Comparison of ENCODE assay signal across 14 cellular contexts in genomic region chr2:113149553-113150257, GRCh38. TPM values are rescaled to one million over a fixed set of nuclear protein-coding genes. Genes with fewer than 3 reads are reported as not detected.
A peak's percentile ranks its signal among the peaks of the same experiment; 100 is the strongest.
DNase-seq lines count a peak whose midpoint lies in the region; ATAC-seq, FAIRE-seq and TF ChIP-seq lines count a peak whose summit lies in the region.
"Had no signal": no experiment of that assay in that cellular context is flagged by ENCODE, and none has a peak within 500 bp of the region (broad histone marks: within the 10 kb centered on the region; RNA-seq: fewer than 3 reads in every experiment).

No MANE protein-coding gene starts in this region.

- POLR2A ChIA-PET in WTC11 (lab: Charles Lee) (no interaction called here), HepG2 (lab: Yijun Ruan, JAX) (interaction anchor here (1.0 to 1.6 kb wide), 6 partner anchors 8 to 49 kb away, joined by 3 to 5 read pairs (median 4); no protein-coding TSS in a partner anchor)

- H3K9ac ChIP-seq in BLaER1 treated with 17β-estradiol and CSF1 and Interleukin-3, amounts not matched to agents 10 nM and 100 nM = no peak overlapping the region
- no peak overlapping the region for H3K9ac ChIP-seq in HepG2 (ENCODE audit: insufficient read depth, low read depth, low read length)
- H3K9ac ChIP-seq: GM23248 had no signal

- H3K9me3 Mint-ChIP-seq in WTC11 (peaks cover 5% of the 10 kb centered on the region), natural killer cell (no peaks in the 10 kb centered on the region)
- no peaks in the 10 kb centered on the region for H3K9me3 Mint-ChIP-seq in stimulated activated naive B cell treated with anti-CD40 and anti-IgM and Interleukin-4, amounts not matched to agents 10 μg/mL and 1 μg/mL and 100 μg/mL, for 72 hours

- H3K4me1 Mint-ChIP-seq in WTC11 (no peaks in the 10 kb centered on the region), natural killer cell (no peaks in the 10 kb centered on the region)
- H3K4me1 Mint-ChIP-seq in stimulated activated naive B cell treated with anti-CD40 and anti-IgM and Interleukin-4, amounts not matched to agents 10 μg/mL and 1 μg/mL and 100 μg/mL, for 72 hours = peaks cover 21 to 29% of the 10 kb centered on the region in 2 donors

- H3K27me3 Mint-ChIP-seq in WTC11 (ENCODE audit: low read depth) = peaks cover 5% of the 10 kb centered on the region
- H3K27me3 Mint-ChIP-seq in stimulated activated naive B cell treated with anti-CD40 and anti-IgM and Interleukin-4, amounts not matched to agents 10 μg/mL and 1 μg/mL and 100 μg/mL, for 72 hours = no peaks in the 10 kb centered on the region
- peaks cover 0 to 2% of the 10 kb centered on the region in 2 donors for H3K27me3 Mint-ChIP-seq in natural killer cell (ENCODE audit: low read depth in 2 of 2)

- no peaks in the 10 kb centered on the region for H3K36me3 Mint-ChIP-seq in WTC11
- no peaks in the 10 kb centered on the region for H3K36me3 Mint-ChIP-seq in stimulated activated naive B cell treated with anti-CD40 and anti-IgM and Interleukin-4, amounts not matched to agents 10 μg/mL and 1 μg/mL and 100 μg/mL, for 72 hours
- no peaks in the 10 kb centered on the region for H3K36me3 Mint-ChIP-seq in natural killer cell

- FAIRE-seq in HepG2 (lab: Jason Lieb, UNC) = no peak

- H4K20me1 ChIP-seq in BLaER1 treated with 17β-estradiol and CSF1 and Interleukin-3, amounts not matched to agents 10 nM and 100 nM = no peaks in the 10 kb centered on the region
- H4K20me1 ChIP-seq in HepG2 (ENCODE audit: insufficient read depth, low read length) = no peaks in the 10 kb centered on the region

- ATAC-seq in WTC11 = peak; percentile 34; the same call in 1 of the 2 replicates
- ATAC-seq in HepG2 = peak; percentile 76
- ATAC-seq in stimulated activated naive B cell treated with anti-CD40 and anti-IgM and Interleukin-4, amounts not matched to agents 10 μg/mL and 1 μg/mL and 100 μg/mL, for 72 hours (replicated peaks) = peak in 1 of 2 donors; percentile 7
- ATAC-seq in psoas muscle = no peak
- no peak for ATAC-seq in natural killer cell
- ATAC-seq: Right ventricle myocardium inferior had no signal

- TF ChIP-seq RAD21 in HepG2 (CRISPR knock-in tag; IDR thresholded peaks at IDR 0.05) = no peak

- no peaks in the 10 kb centered on the region for H3K27me3 ChIP-seq in BLaER1 treated with 17β-estradiol and CSF1 and Interleukin-3, amounts not matched to agents 10 nM and 100 nM
- peaks cover 0 to 2% of the 10 kb centered on the region in 2 experiments; a peak in 2 of 5 replicates for H3K27me3 ChIP-seq in HepG2 (ENCODE audit: control insufficient read depth in 1 of 2, insufficient read depth in 2 of 2, low read length in 2 of 2)
- H3K27me3 ChIP-seq in psoas muscle (ENCODE audit: insufficient read depth in 3 of 3, low read length in 2 of 3) = no peaks in the 10 kb centered on the region
- H3K27me3 ChIP-seq: Peyer's patch had no signal

- no peak for TF ChIP-seq POLR2A in HepG2 (IDR thresholded peaks at IDR 0.05; ENCODE audit: insufficient read depth in 1 of 2, low read depth in 2 of 2, low read length in 2 of 2)

- CTCF ChIA-PET in WTC11 (lab: Charles Lee) = interaction anchor here (1.3 to 1.6 kb wide), 2 partner anchors 11 to 49 kb away, joined by 7 to 9 read pairs; no protein-coding TSS in a partner anchor
- CTCF ChIA-PET in HepG2 (lab: Yijun Ruan, JAX; ENCODE audit: low intra/inter-chr PET ratio, low total read pairs) = no interaction called here

- TF ChIP-seq CTCF in WTC11 (IDR thresholded peaks at IDR 0.05) = no peak
- no peak for TF ChIP-seq CTCF in HepG2 (CRISPR knock-in tag; IDR thresholded peaks at IDR 0.05)
- TF ChIP-seq CTCF in psoas muscle (IDR thresholded peaks at IDR 0.05) = no peak
- TF ChIP-seq CTCF in natural killer cell (IDR thresholded peaks at IDR 0.05) = no peak

- peaks cover 9 to 17% (median 11%) of the 10 kb centered on the region in 10 experiments; a peak in 19 of 20 replicates for H3K4me1 ChIP-seq in BLaER1 treated with 17β-estradiol and CSF1 and Interleukin-3, amounts not matched to agents 10 nM and 100 nM
- H3K4me1 ChIP-seq in HepG2 (ENCODE audit: insufficient read depth, low read length) = peaks cover 15% of the 10 kb centered on the region
- no peaks in the 10 kb centered on the region for H3K4me1 ChIP-seq in psoas muscle

- H3K79me2 ChIP-seq in HepG2 (ENCODE audit: insufficient read depth, low read length) = no peaks in the 10 kb centered on the region

- peaks cover 0 to 7% (median 0%) of the 10 kb centered on the region in 11 experiments; a peak in 2 of 22 replicates for H3K9me3 ChIP-seq in BLaER1 treated with 17β-estradiol and CSF1 and Interleukin-3, amounts not matched to agents 10 nM and 100 nM (replicated peaks in 1 of 11)
- no peaks in the 10 kb centered on the region for H3K9me3 ChIP-seq in HepG2 (ENCODE audit: low read length)
- no peaks in the 10 kb centered on the region for H3K9me3 ChIP-seq in psoas muscle
- H3K9me3 ChIP-seq: Peyer's patch had no signal

- no peaks in the 10 kb centered on the region for H3K36me3 ChIP-seq in BLaER1 treated with 17β-estradiol and CSF1 and Interleukin-3, amounts not matched to agents 10 nM and 100 nM
- H3K36me3 ChIP-seq in HepG2 (replicated peaks in 1 of 2; ENCODE audit: control insufficient read depth in 1 of 2, insufficient read depth in 2 of 2, low read length in 2 of 2) (no peaks in the 10 kb centered on the region), psoas muscle (ENCODE audit: insufficient read depth in 1 of 2, low read depth in 1 of 2) (no peaks in the 10 kb centered on the region)
- H3K36me3 ChIP-seq: Peyer's patch had no signal

- 20% methylated on average over 1 of the region's 1 CpG for WGBS in HepG2 (ENCODE audit: low lambda C conversion rate)
- 89 to 91% (median 91%) methylated on average over 1 of the region's 1 CpG for WGBS in psoas muscle, 3 donors

- DNase-seq in WTC11 (ENCODE audit: low spot score) = no peak
- no peak for DNase-seq in HepG2 (ENCODE audit: low spot score)
- DNase-seq in stimulated activated naive B cell treated with anti-CD40 and anti-IgM and Interleukin-4, amounts not matched to agents 10 μg/mL and 1 μg/mL and 100 μg/mL, for 72 hours = no peak
- DNase-seq in psoas muscle = no peak
- no peak for DNase-seq in hepatic stellate cell (ENCODE audit: low spot score)
- DNase-seq in natural killer cell = no peak
- DNase-seq: GM23248, NCI-H1092 treated with DMSO at 0.1 percent for 48 hours, NCI-H524 had no signal

- H3K27ac Mint-ChIP-seq in WTC11 = no peak overlapping the region
- peak overlapping the region; percentile 67 for H3K27ac Mint-ChIP-seq in stimulated activated naive B cell treated with anti-CD40 and anti-IgM and Interleukin-4, amounts not matched to agents 10 μg/mL and 1 μg/mL and 100 μg/mL, for 72 hours
- H3K27ac Mint-ChIP-seq in natural killer cell = no peak overlapping the region

- TF ChIP-seq EP300 in HepG2 (IDR thresholded peaks at IDR 0.05; ENCODE audit: low read depth in 2 of 2, low read length in 2 of 2) (no peak), HepG2 (CRISPR knock-in tag; IDR thresholded peaks at IDR 0.05; ENCODE audit: borderline replicate concordance) (no peak)

- intact Hi-C loops in HepG2 (cut with micrococcal nuclease; ENCODE audit: unreplicated experiment) (no loop called here), psoas muscle (cut with DNase I) (no loop called here), natural killer cell (cut with micrococcal nuclease) (no loop called here)

- in situ Hi-C loops in HepG2 (cut with HindIII; ENCODE audit: extremely low pct_ligation_motif_present, low pct_unique_long_range_greater_than_20kb) = no loop called here

- H3K4me3 Mint-ChIP-seq in WTC11 (no peak overlapping the region), natural killer cell (no peak overlapping the region)
- H3K4me3 Mint-ChIP-seq in stimulated activated naive B cell treated with anti-CD40 and anti-IgM and Interleukin-4, amounts not matched to agents 10 μg/mL and 1 μg/mL and 100 μg/mL, for 72 hours = no peak overlapping the region

- H3K4me2 ChIP-seq in BLaER1 treated with 17β-estradiol and CSF1 and Interleukin-3, amounts not matched to agents 10 nM and 100 nM = peak overlapping the region in 9 of 11 experiments; percentile 35 to 69 (median 53); a peak in 17 of 22 replicates
- no peak overlapping the region for H3K4me2 ChIP-seq in HepG2 (ENCODE audit: low read depth, low read length)

- no peak overlapping the region for H3K27ac ChIP-seq in BLaER1 treated with 17β-estradiol and CSF1 and Interleukin-3, amounts not matched to agents 10 nM and 100 nM
- H3K27ac ChIP-seq in HepG2 (ENCODE audit: extremely low read length, insufficient read depth, low read length) (no peak overlapping the region), psoas muscle (no peak overlapping the region)
- H3K27ac ChIP-seq: GM23248 had no signal

- no peak overlapping the region for H2AFZ ChIP-seq in HepG2 (ENCODE audit: low read length)
- H2AFZ ChIP-seq: GM23248 had no signal

- BruUV-seq in HepG2 (replicated peaks; lab: Mats Ljungman, UMichigan) = no TSS peak

- no peak overlapping the region for H3K4me3 ChIP-seq in BLaER1 treated with 17β-estradiol and CSF1 and Interleukin-3, amounts not matched to agents 10 nM and 100 nM
- H3K4me3 ChIP-seq in HepG2 (replicated peaks in 1 of 3; ENCODE audit: insufficient read depth in 1 of 3, low read depth in 2 of 3, low read length in 3 of 3) = no peak overlapping the region
- H3K4me3 ChIP-seq in psoas muscle = no peak overlapping the region
- H3K4me3 ChIP-seq: GM23248, Peyer's patch had no signal

RNA-seq across cellular contexts. Expression of gene IL1RN, which starts 22.3 kb away (rescaled TPM):
- total RNA-seq in WTC11 (2021) (not detected in 3 replicates), HepG2 (2016; rRNA removed; fragmentation: Illumina TruSeq; extraction: Trizol) (21.1 and 21.2 TPM in 2 replicates), psoas muscle (1 to 10 TPM in 1 of 4 donors, under 1 TPM in 2, not detected in 1; 0.19 to 2.0 (median 0.24) TPM), natural killer cell (10 to 100 TPM in 1 of 3 donors, under 1 TPM in 2; 0.52 to 36.6 (median 0.91) TPM)
- total RNA-seq in HepG2 (2016; cell fraction: cytosol; rRNA removed; fragmentation: Illumina TruSeq; extraction: Trizol; ENCODE audit: low read depth) = 6.3 and 8.3 TPM in 2 replicates
- total RNA-seq in HepG2 (2016; cell fraction: insoluble cytoplasmic fraction; rRNA removed; fragmentation: Illumina TruSeq; extraction: Trizol) = 21.0 and 24.7 TPM in 2 replicates
- total RNA-seq in HepG2 (2016; cell fraction: membrane; rRNA removed; fragmentation: Illumina TruSeq; extraction: Trizol) = 18.1 and 19.8 TPM in 2 replicates
- total RNA-seq in HepG2 (2016; cell fraction: nucleus; rRNA removed; fragmentation: Illumina TruSeq; extraction: Trizol) = 16.3 and 16.9 TPM in 2 replicates
- polyA plus RNA-seq in HepG2 (2011; rRNA removed) (101 and 142 TPM in 2 replicates), psoas muscle (under 1 TPM; 0.09 to 0.53 (median 0.23) TPM)
- 92.3 and 115 TPM in 2 replicates for polyA plus RNA-seq in HepG2 (2011; cell fraction: cytosol; rRNA removed)
- 29.8 and 45.4 TPM in 2 replicates for polyA plus RNA-seq in HepG2 (2011; cell fraction: nucleus; rRNA removed)
- 96.1 and 98.3 TPM in 2 replicates for polyA plus RNA-seq in HepG2 (2012)
- polyA plus RNA-seq in HepG2 (2016; cell fraction: cytosol; fragmentation: Illumina TruSeq; extraction: Trizol; ENCODE audit: low read depth) = 12.2 and 14.7 TPM in 2 replicates
- polyA plus RNA-seq in HepG2 (2016; cell fraction: insoluble cytoplasmic fraction; fragmentation: Illumina TruSeq; extraction: Trizol; ENCODE audit: low read depth) = 46.6 and 48.4 TPM in 2 replicates
- 32.1 and 33.8 TPM in 2 replicates for polyA plus RNA-seq in HepG2 (2016; cell fraction: membrane; fragmentation: Illumina TruSeq; extraction: Trizol; ENCODE audit: low read depth)
- 23.4 and 24.9 TPM in 2 replicates for polyA plus RNA-seq in HepG2 (2016; cell fraction: nucleus; fragmentation: Illumina TruSeq; extraction: Trizol; ENCODE audit: insufficient read depth, low read depth)
- 0.42 and 94.0 TPM in 2 replicates for polyA minus RNA-seq in HepG2 (2011; rRNA and poly(A)+ RNA removed; ENCODE audit: low replicate concordance)
- polyA minus RNA-seq in HepG2 (2011; cell fraction: cytosol; rRNA and poly(A)+ RNA removed) = 35.5 and 37.1 TPM in 2 replicates
- polyA minus RNA-seq in HepG2 (2011; cell fraction: nucleus; rRNA and poly(A)+ RNA removed) = 29.4 and 42.8 TPM in 2 replicates
- total RNA-seq: GM23248, MCF 10A had no signal
- polyA plus RNA-seq: BJ, GM23248 had no signal

RNA-seq across cellular contexts. Expression of gene PSD4, which starts 24.1 kb away (rescaled TPM):
- 1.5 to 2.7 TPM (median 2.3 TPM) in 3 replicates for total RNA-seq in WTC11 (2021)
- total RNA-seq in HepG2 (2016; rRNA removed; fragmentation: Illumina TruSeq; extraction: Trizol) = 8.6 and 9.4 TPM in 2 replicates
- 1.8 and 2.1 TPM in 2 replicates for total RNA-seq in HepG2 (2016; cell fraction: cytosol; rRNA removed; fragmentation: Illumina TruSeq; extraction: Trizol; ENCODE audit: low read depth)
- 6.4 and 9.6 TPM in 2 replicates for total RNA-seq in HepG2 (2016; cell fraction: insoluble cytoplasmic fraction; rRNA removed; fragmentation: Illumina TruSeq; extraction: Trizol)
- total RNA-seq in HepG2 (2016; cell fraction: membrane; rRNA removed; fragmentation: Illumina TruSeq; extraction: Trizol) = 4.3 and 5.2 TPM in 2 replicates
- total RNA-seq in HepG2 (2016; cell fraction: nucleus; rRNA removed; fragmentation: Illumina TruSeq; extraction: Trizol) = 10.2 and 10.4 TPM in 2 replicates
- polyA plus RNA-seq in HepG2 (2011; rRNA removed) = 5.8 and 9.1 TPM in 2 replicates
- polyA plus RNA-seq in HepG2 (2011; cell fraction: cytosol; rRNA removed) = 4.3 and 4.7 TPM in 2 replicates
- polyA plus RNA-seq in HepG2 (2011; cell fraction: nucleus; rRNA removed) = 34.6 and 36.0 TPM in 2 replicates
- polyA plus RNA-seq in HepG2 (2012) = 9.7 and 12.9 TPM in 2 replicates
- 1.3 TPM in 2 replicates for polyA plus RNA-seq in HepG2 (2016; cell fraction: cytosol; fragmentation: Illumina TruSeq; extraction: Trizol; ENCODE audit: low read depth)
- 4.3 and 6.8 TPM in 2 replicates for polyA plus RNA-seq in HepG2 (2016; cell fraction: insoluble cytoplasmic fraction; fragmentation: Illumina TruSeq; extraction: Trizol; ENCODE audit: low read depth)
- 3.3 TPM in 2 replicates for polyA plus RNA-seq in HepG2 (2016; cell fraction: membrane; fragmentation: Illumina TruSeq; extraction: Trizol; ENCODE audit: low read depth)
- polyA plus RNA-seq in HepG2 (2016; cell fraction: nucleus; fragmentation: Illumina TruSeq; extraction: Trizol; ENCODE audit: insufficient read depth, low read depth) = 14.7 and 15.0 TPM in 2 replicates
- polyA minus RNA-seq in HepG2 (2011; rRNA and poly(A)+ RNA removed; ENCODE audit: low replicate concordance) = 3.6 and 13.9 TPM in 2 replicates
- 5.2 and 5.3 TPM in 2 replicates for polyA minus RNA-seq in HepG2 (2011; cell fraction: cytosol; rRNA and poly(A)+ RNA removed)
- polyA minus RNA-seq in HepG2 (2011; cell fraction: nucleus; rRNA and poly(A)+ RNA removed) = 11.6 and 16.2 TPM in 2 replicates
- 1 to 10 TPM in 3 of 4 donors, under 1 TPM in 1; 0.76 to 1.7 (median 1.3) TPM for total RNA-seq in psoas muscle
- polyA plus RNA-seq in psoas muscle = under 1 TPM; 0.35 to 0.87 (median 0.82) TPM
- 100 to 1,000 TPM; 280 to 347 (median 340) TPM for total RNA-seq in natural killer cell

Comparison
In these comparisons a context has a peak if more than half of its experiments do, and no peak if none do; other contexts are left out.
1. ATAC-seq: peak in WTC11 (single experiment) and HepG2 (single experiment); none in psoas muscle (0 of 4) and natural killer cell (0 of 3).
2. RNA of gene PSD4, which starts 24.1 kb away (total RNA-seq): 280 to 347 TPM in natural killer cell; 1.8 to 10.4 TPM in HepG2, 0.76 to 1.7 TPM in psoas muscle and 1.5 to 2.7 TPM in WTC11; every median in the first group is over 10 times any median in the second.